ENCODE assay signal across 15 cellular contexts in the genomic region with DNA sequence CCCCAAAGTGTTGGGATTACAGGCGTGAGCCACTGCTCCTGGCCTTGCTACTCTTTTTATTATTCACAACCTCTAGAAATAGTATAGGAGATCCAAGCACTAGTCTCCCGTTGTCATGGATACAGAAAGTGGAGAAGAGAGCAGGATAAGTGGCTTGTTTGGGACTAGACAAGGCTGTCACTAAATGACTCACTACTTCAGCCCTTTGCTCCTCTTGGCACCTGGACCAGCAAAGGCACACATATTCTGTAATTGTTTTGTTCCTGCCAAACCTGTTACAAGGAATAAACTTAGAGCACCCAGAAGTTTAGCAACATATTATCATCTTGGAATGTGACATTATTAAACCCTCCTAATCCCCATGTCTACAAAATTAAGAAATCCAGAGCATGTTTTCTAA.
A peak's percentile ranks its signal among the peaks of the same experiment; 100 is the strongest.
DNase-seq lines count a peak whose midpoint lies in the region; ATAC-seq lines count a peak whose summit lies in the region.
"Had no signal": no experiment of that assay in that cellular context is flagged by ENCODE, and none has a peak within 500 bp of the region (broad histone marks: within the 10 kb centered on the region; RNA-seq: fewer than 3 reads in every experiment).

No MANE protein-coding gene starts in this region.

- no peak for ATAC-seq in HG03354 (IDR thresholded peaks at IDR 0.05; ENCODE audit: poor library complexity, severe bottlenecking, unreplicated experiment)

- DNase-seq in NCI-H345 (lab: John Stamatoyannopoulos, UW) = peak; percentile 4
- no peak for DNase-seq in NCI-H345 treated with DMSO at 0.1 percent for 48 hours (lab: John Stamatoyannopoulos, UW; ENCODE audit: unreplicated experiment)
- DNase-seq in NCI-H69 (lab: John Stamatoyannopoulos, UW) = peak; percentile 8
- DNase-seq in left kidney (ENCODE audit: low read depth, low spot score) = peak; percentile 4
- no peak for DNase-seq in NCI-H526 (lab: John Stamatoyannopoulos, UW)
- no peak for DNase-seq in activated naive CD4-positive, alpha-beta T cell treated with anti-CD3 and anti-CD28 coated beads, Interleukin-2, amount 50 U/mL, for 16 hours
- DNase-seq in HuH-7 (ENCODE audit: low spot score) = no peak
- DNase-seq: activated CD4-positive, CD25-positive, alpha-beta regulatory T cell; activated CD8-positive, alpha-beta memory T cell treated with anti-CD3 and anti-CD28 coated beads, Interleukin-2, amount 50 U/mL, for 4 hours; DMS79; NCI-H1048; pancreas; stimulated activated CD4-positive, alpha-beta T cell treated with anti-CD3 and anti-CD28 coated beads, Interleukin-12 subunit alpha, Interleukin-12 subunit beta, amount 100 ng/mL, for 4 hours; substantia nigra had no signal

Comparison
In these comparisons a context has a peak if more than half of its experiments do, and no peak if none do; other contexts are left out.
1. DNase-seq: peak in NCI-H345 (single experiment), NCI-H69 (single experiment) and left kidney (single experiment); none in NCI-H345 treated with DMSO at 0.1 percent for 48 hours (single experiment), NCI-H526 (0 of 2), activated naive CD4-positive, alpha-beta T cell treated with anti-CD3 and anti-CD28 coated beads, Interleukin-2, amount 50 U/mL, for 16 hours (single experiment) and HuH-7 (single experiment).